ENCODE assay signal across 1 cellular context in genomic region chr7:65269150-65269856, GRCh38.
TF ChIP-seq lines count a peak whose summit lies in the region.

No MANE protein-coding gene starts in this region.

TF ChIP-seq in HEK293, 187 proteins besides CTCF, POLR2A, EP300 and RAD21 (continued from another document and continues in another):
- TF ChIP-seq, protein P1, sequence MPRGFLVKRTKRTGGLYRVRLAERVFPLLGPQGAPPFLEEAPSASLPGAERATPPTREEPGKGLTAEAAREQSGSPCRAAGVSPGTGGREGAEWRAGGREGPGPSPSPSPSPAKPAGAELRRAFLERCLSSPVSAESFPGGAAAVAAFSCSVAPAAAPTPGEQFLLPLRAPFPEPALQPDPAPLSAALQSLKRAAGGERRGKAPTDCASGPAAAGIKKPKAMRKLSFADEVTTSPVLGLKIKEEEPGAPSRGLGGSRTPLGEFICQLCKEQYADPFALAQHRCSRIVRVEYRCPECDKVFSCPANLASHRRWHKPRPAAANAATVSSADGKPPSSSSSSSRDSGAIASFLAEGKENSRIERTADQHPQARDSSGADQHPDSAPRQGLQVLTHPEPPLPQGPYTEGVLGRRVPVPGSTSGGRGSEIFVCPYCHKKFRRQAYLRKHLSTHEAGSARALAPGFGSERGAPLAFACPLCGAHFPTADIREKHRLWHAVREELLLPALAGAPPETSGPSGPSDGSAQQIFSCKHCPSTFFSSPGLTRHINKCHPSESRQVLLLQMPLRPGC (tag by site-specific recombination; IDR thresholded peaks at IDR 0.05): no peak
- TF ChIP-seq ZNF548 (tag by site-specific recombination; IDR thresholded peaks at IDR 0.05) (no peak), ZBTB48 (tag by site-specific recombination; IDR thresholded peaks at IDR 0.05) (no peak), SP7 (tag by site-specific recombination; IDR thresholded peaks at IDR 0.05) (peak; percentile 55), ZNF580 (tag by site-specific recombination; IDR thresholded peaks at IDR 0.05) (no peak), RBAK (tag by site-specific recombination; IDR thresholded peaks at IDR 0.05) (no peak), ZFHX2 (tag by site-specific recombination; conservative IDR thresholded peaks at IDR 0.05) (peak; percentile 72), SETDB1 (IDR thresholded peaks at IDR 0.05; ENCODE audit: insufficient read length, low read length) (no peak), ZNF24 (tag by site-specific recombination; IDR thresholded peaks at IDR 0.05) (no peak), ZNF341 (tag by site-specific recombination; IDR thresholded peaks at IDR 0.05; ENCODE audit: low read depth) (no peak), ZNF274 (IDR thresholded peaks at IDR 0.05; ENCODE audit: low read length) (no peak), ZNF274 (tag by site-specific recombination; IDR thresholded peaks at IDR 0.05; ENCODE audit: borderline replicate concordance) (no peak), ZNF169 (tag by site-specific recombination; IDR thresholded peaks at IDR 0.05) (no peak), PRDM4 (tag by site-specific recombination; IDR thresholded peaks at IDR 0.05) (no peak), HIC1 (tag by site-specific recombination; IDR thresholded peaks at IDR 0.05) (peak; percentile 44; the same call in 1 of the 2 replicates), HOXA7 (CRISPR knock-in tag; IDR thresholded peaks at IDR 0.05; ENCODE audit: borderline replicate concordance) (no peak), ZNF768 (tag by site-specific recombination; IDR thresholded peaks at IDR 0.05) (no peak), WT1 (tag by site-specific recombination; IDR thresholded peaks at IDR 0.05) (no peak), ZNF660 (tag by site-specific recombination; IDR thresholded peaks at IDR 0.05) (no peak), ZNF114 (tag by site-specific recombination; IDR thresholded peaks at IDR 0.05) (no peak), HOXC10 (CRISPR knock-in tag; IDR thresholded peaks at IDR 0.05) (no peak), ATF2 (tag by site-specific recombination; IDR thresholded peaks at IDR 0.05; ENCODE audit: low read depth) (no peak), ZNF513 (tag by site-specific recombination; IDR thresholded peaks at IDR 0.05) (no peak), ZFP69B (tag by site-specific recombination; IDR thresholded peaks at IDR 0.05) (peak; percentile 25; the same call in 1 of the 2 replicates), SALL2 (tag by site-specific recombination; IDR thresholded peaks at IDR 0.05; ENCODE audit: borderline replicate concordance) (no peak), ZNF433 (tag by site-specific recombination; IDR thresholded peaks at IDR 0.05; ENCODE audit: low read depth) (no peak), ZNF623 (tag by site-specific recombination; IDR thresholded peaks at IDR 0.05) (no peak), ZNF626 (tag by site-specific recombination; IDR thresholded peaks at IDR 0.05) (no peak), PRDM1 (tag by site-specific recombination; IDR thresholded peaks at IDR 0.05) (no peak), KLF1 (tag by site-specific recombination; IDR thresholded peaks at IDR 0.05) (no peak), ZNF37A (tag by site-specific recombination; IDR thresholded peaks at IDR 0.05) (no peak), ZNF488 (tag by site-specific recombination; IDR thresholded peaks at IDR 0.05) (no peak), ZNF174 (tag by site-specific recombination; IDR thresholded peaks at IDR 0.05) (no peak), ZBTB21 (tag by site-specific recombination; IDR thresholded peaks at IDR 0.05) (no peak), KLF10 (tag by site-specific recombination; IDR thresholded peaks at IDR 0.05) (no peak), ZNF707 (tag by site-specific recombination; IDR thresholded peaks at IDR 0.05) (no peak), ZSCAN23 (tag by site-specific recombination; IDR thresholded peaks at IDR 0.05) (no peak), SCRT2 (tag by site-specific recombination; IDR thresholded peaks at IDR 0.05) (no peak)
- TF ChIP-seq, protein P2, sequence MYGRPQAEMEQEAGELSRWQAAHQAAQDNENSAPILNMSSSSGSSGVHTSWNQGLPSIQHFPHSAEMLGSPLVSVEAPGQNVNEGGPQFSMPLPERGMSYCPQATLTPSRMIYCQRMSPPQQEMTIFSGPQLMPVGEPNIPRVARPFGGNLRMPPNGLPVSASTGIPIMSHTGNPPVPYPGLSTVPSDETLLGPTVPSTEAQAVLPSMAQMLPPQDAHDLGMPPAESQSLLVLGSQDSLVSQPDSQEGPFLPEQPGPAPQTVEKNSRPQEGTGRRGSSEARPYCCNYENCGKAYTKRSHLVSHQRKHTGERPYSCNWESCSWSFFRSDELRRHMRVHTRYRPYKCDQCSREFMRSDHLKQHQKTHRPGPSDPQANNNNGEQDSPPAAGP (tag by site-specific recombination; IDR thresholded peaks at IDR 0.05): peak; percentile 50; the same call in 1 of the 2 replicates
- TF ChIP-seq, protein P3, sequence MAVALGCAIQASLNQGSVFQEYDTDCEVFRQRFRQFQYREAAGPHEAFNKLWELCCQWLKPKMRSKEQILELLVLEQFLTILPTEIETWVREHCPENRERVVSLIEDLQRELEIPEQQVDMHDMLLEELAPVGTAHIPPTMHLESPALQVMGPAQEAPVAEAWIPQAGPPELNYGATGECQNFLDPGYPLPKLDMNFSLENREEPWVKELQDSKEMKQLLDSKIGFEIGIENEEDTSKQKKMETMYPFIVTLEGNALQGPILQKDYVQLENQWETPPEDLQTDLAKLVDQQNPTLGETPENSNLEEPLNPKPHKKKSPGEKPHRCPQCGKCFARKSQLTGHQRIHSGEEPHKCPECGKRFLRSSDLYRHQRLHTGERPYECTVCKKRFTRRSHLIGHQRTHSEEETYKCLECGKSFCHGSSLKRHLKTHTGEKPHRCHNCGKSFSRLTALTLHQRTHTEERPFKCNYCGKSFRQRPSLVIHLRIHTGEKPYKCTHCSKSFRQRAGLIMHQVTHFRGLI (tag by site-specific recombination; IDR thresholded peaks at IDR 0.05): peak; percentile 50; the same call in 1 of the 2 replicates
- TF ChIP-seq, protein P4, sequence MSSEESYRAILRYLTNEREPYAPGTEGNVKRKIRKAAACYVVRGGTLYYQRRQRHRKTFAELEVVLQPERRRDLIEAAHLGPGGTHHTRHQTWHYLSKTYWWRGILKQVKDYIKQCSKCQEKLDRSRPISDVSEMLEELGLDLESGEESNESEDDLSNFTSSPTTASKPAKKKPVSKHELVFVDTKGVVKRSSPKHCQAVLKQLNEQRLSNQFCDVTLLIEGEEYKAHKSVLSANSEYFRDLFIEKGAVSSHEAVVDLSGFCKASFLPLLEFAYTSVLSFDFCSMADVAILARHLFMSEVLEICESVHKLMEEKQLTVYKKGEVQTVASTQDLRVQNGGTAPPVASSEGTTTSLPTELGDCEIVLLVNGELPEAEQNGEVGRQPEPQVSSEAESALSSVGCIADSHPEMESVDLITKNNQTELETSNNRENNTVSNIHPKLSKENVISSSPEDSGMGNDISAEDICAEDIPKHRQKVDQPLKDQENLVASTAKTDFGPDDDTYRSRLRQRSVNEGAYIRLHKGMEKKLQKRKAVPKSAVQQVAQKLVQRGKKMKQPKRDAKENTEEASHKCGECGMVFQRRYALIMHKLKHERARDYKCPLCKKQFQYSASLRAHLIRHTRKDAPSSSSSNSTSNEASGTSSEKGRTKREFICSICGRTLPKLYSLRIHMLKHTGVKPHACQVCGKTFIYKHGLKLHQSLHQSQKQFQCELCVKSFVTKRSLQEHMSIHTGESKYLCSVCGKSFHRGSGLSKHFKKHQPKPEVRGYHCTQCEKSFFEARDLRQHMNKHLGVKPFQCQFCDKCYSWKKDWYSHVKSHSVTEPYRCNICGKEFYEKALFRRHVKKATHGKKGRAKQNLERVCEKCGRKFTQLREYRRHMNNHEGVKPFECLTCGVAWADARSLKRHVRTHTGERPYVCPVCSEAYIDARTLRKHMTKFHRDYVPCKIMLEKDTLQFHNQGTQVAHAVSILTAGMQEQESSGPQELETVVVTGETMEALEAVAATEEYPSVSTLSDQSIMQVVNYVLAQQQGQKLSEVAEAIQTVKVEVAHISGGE (tag by site-specific recombination; conservative IDR thresholded peaks at IDR 0.05; ENCODE audit: low read depth): no peak
- TF ChIP-seq, protein P5, sequence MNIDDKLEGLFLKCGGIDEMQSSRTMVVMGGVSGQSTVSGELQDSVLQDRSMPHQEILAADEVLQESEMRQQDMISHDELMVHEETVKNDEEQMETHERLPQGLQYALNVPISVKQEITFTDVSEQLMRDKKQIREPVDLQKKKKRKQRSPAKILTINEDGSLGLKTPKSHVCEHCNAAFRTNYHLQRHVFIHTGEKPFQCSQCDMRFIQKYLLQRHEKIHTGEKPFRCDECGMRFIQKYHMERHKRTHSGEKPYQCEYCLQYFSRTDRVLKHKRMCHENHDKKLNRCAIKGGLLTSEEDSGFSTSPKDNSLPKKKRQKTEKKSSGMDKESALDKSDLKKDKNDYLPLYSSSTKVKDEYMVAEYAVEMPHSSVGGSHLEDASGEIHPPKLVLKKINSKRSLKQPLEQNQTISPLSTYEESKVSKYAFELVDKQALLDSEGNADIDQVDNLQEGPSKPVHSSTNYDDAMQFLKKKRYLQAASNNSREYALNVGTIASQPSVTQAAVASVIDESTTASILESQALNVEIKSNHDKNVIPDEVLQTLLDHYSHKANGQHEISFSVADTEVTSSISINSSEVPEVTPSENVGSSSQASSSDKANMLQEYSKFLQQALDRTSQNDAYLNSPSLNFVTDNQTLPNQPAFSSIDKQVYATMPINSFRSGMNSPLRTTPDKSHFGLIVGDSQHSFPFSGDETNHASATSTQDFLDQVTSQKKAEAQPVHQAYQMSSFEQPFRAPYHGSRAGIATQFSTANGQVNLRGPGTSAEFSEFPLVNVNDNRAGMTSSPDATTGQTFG (tag by site-specific recombination; IDR thresholded peaks at IDR 0.05; ENCODE audit: borderline replicate concordance): no peak
